Comparison of ENCODE assay signal across 10 cellular contexts in the genomic region with DNA sequence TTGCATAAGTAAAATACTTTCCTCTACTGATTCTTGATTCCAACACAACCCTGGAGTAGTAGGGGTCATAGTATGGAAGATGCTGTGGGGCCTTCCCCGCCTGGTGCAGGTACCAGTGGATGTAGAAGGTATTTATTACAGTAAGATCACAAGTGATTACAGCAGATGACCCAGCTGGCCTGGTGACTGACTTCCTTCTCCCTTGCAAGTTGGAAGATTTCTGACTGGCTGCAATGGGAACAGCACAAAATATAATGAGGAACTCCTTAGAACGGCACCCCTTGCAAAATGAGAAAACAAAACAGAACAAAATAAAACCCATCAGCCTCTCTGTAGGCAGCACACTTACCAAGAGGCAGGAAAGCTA.
DNase-seq lines count a peak whose midpoint lies in the region; ATAC-seq, FAIRE-seq and TF ChIP-seq lines count a peak whose summit lies in the region.
"Had no signal": no experiment of that assay in that cellular context is flagged by ENCODE, and none has a peak within 500 bp of the region (broad histone marks: within the 10 kb centered on the region; RNA-seq: fewer than 3 reads in every experiment).

No MANE protein-coding gene starts in this region.

- H3K9me3 ChIP-seq in CD8-positive, alpha-beta T cell (ENCODE audit: low read length): no peaks in the 10 kb centered on the region
- H3K9me3 ChIP-seq in astrocyte (ENCODE audit: insufficient read depth, low read depth, low read length): no peaks in the 10 kb centered on the region
- H3K9me3 ChIP-seq in neural progenitor cell (ENCODE audit: low read depth): no peaks in the 10 kb centered on the region
- no peaks in the 10 kb centered on the region for H3K9me3 ChIP-seq in gastrocnemius medialis

- TF ChIP-seq CTCF in CD8-positive, alpha-beta T cell (IDR thresholded peaks at IDR 0.05): no peak
- TF ChIP-seq CTCF in astrocyte (IDR thresholded peaks at IDR 0.05; ENCODE audit: insufficient read depth, low read depth, low read length) (no peak), neural progenitor cell (IDR thresholded peaks at IDR 0.05) (no peak), gastrocnemius medialis (IDR thresholded peaks at IDR 0.05 in 4 of 5, conservative IDR thresholded peaks at IDR 0.05 in 1 of 5) (no peak)

- POLR2A ChIA-PET in CD8-positive, alpha-beta T cell (lab: Charles Lee): interaction anchor here (0.8 to 2.2 kb wide), 9 partner anchors 9 to 122 kb away, joined by 3 to 22 read pairs (median 4); no protein-coding TSS in a partner anchor

- CTCF ChIA-PET in CD8-positive, alpha-beta T cell (lab: Charles Lee): interaction anchor here (0.7 to 6.1 kb wide), 33 partner anchors 8 to 228 kb away, joined by 3 to 131 read pairs (median 8); a partner anchor contains a TSS

- H3K27ac ChIP-seq in CD8-positive, alpha-beta T cell (ENCODE audit: low read depth, low read length): no peak overlapping the region
- H3K27ac ChIP-seq in astrocyte (ENCODE audit: low read depth, low read length): no peak overlapping the region
- no peak overlapping the region for H3K27ac ChIP-seq in neural progenitor cell
- no peak overlapping the region for H3K27ac ChIP-seq in gastrocnemius medialis

- in situ Hi-C loops in gastrocnemius medialis (cut with MboI; ENCODE audit: low sequenced_read_pairs in 4 of 4): loop anchor here in 2 of 4 donors (25.0 kb wide), 2 partner anchors 223 to 423 kb away; a partner anchor contains a TSS

- H2AFZ ChIP-seq in astrocyte (ENCODE audit: low read depth, low read length) (peak overlapping the region; percentile 70), neural progenitor cell (replicated peaks) (peak overlapping the region; percentile 74)

- peak overlapping the region; percentile 80 for H3K4me3 Mint-ChIP-seq in CD8-positive, alpha-beta T cell
- H3K4me3 Mint-ChIP-seq in astrocyte (ENCODE audit: unreplicated experiment): no peak overlapping the region
- no peak overlapping the region for H3K4me3 Mint-ChIP-seq in neural progenitor cell

- peak overlapping the region; percentile 11 for H3K4me2 ChIP-seq in astrocyte (ENCODE audit: low read length)
- H3K4me2 ChIP-seq in neural progenitor cell: no peak overlapping the region

- H3K4me3 ChIP-seq in CD8-positive, alpha-beta T cell (ENCODE audit: low read depth, low read length): no peak overlapping the region
- H3K4me3 ChIP-seq in astrocyte (ENCODE audit: insufficient read depth, low read depth, low read length) (no peak overlapping the region), neural progenitor cell (no peak overlapping the region), gastrocnemius medialis (no peak overlapping the region)

- no peaks in the 10 kb centered on the region for H3F3A ChIP-seq in neural progenitor cell (ENCODE audit: low read depth)

- H3K27me3 Mint-ChIP-seq in CD8-positive, alpha-beta T cell (ENCODE audit: low read depth): no peaks in the 10 kb centered on the region
- H3K27me3 Mint-ChIP-seq in astrocyte (ENCODE audit: low read depth, unreplicated experiment): no peaks in the 10 kb centered on the region
- peaks cover 11% of the 10 kb centered on the region for H3K27me3 Mint-ChIP-seq in neural progenitor cell (ENCODE audit: insufficient read depth, low read depth)

- no peak for FAIRE-seq in astrocyte (lab: Jason Lieb, UNC)
- FAIRE-seq: small intestine had no signal

- H3K9ac ChIP-seq in astrocyte (ENCODE audit: low read length): no peak overlapping the region
- H3K9ac ChIP-seq in neural progenitor cell: no peak overlapping the region

- no peaks in the 10 kb centered on the region for H3K36me3 ChIP-seq in CD8-positive, alpha-beta T cell (ENCODE audit: insufficient read depth, low read length)
- H3K36me3 ChIP-seq in astrocyte (ENCODE audit: insufficient read depth, low read length) (no peaks in the 10 kb centered on the region), neural progenitor cell (no peaks in the 10 kb centered on the region), gastrocnemius medialis (no peaks in the 10 kb centered on the region)

- no peaks in the 10 kb centered on the region for H3K79me2 ChIP-seq in astrocyte (ENCODE audit: insufficient read depth, low read length)
- H3K79me2 ChIP-seq in neural progenitor cell (ENCODE audit: low read depth): no peaks in the 10 kb centered on the region

- peaks cover 26% of the 10 kb centered on the region for H3K4me1 ChIP-seq in CD8-positive, alpha-beta T cell (ENCODE audit: insufficient read depth, low read length)
- H3K4me1 ChIP-seq in astrocyte (ENCODE audit: insufficient read depth, low read length): no peaks in the 10 kb centered on the region
- peaks cover 6% of the 10 kb centered on the region for H3K4me1 ChIP-seq in neural progenitor cell
- H3K4me1 ChIP-seq in gastrocnemius medialis: no peaks in the 10 kb centered on the region

- H3K36me3 Mint-ChIP-seq in CD8-positive, alpha-beta T cell: no peaks in the 10 kb centered on the region
- H3K36me3 Mint-ChIP-seq in astrocyte (ENCODE audit: low read depth, unreplicated experiment) (no peaks in the 10 kb centered on the region), neural progenitor cell (no peaks in the 10 kb centered on the region)

- DNase-seq in CD8-positive, alpha-beta T cell: no peak
- no peak for DNase-seq in astrocyte (ENCODE audit: low read depth)
- no peak for DNase-seq in neural progenitor cell (ENCODE audit: low spot score)
- DNase-seq in gastrocnemius medialis: no peak
- no peak for DNase-seq in posterior vena cava (ENCODE audit: low spot score)
- DNase-seq: NCI-H524 treated with DMSO at 0.1 percent for 48 hours had no signal

- no peak for ATAC-seq in CD8-positive, alpha-beta T cell
- ATAC-seq in HG02973 (IDR thresholded peaks at IDR 0.05; ENCODE audit: unreplicated experiment) (peak; percentile 3), HG02763 (IDR thresholded peaks at IDR 0.05; ENCODE audit: unreplicated experiment) (no peak), gastrocnemius medialis (no peak), HG03095 (IDR thresholded peaks at IDR 0.05; ENCODE audit: unreplicated experiment) (no peak)

- intact Hi-C loops in CD8-positive, alpha-beta T cell (cut with DNase I, micrococcal nuclease): loop anchor here in 1 of 2 experiments (1.0 to 5.0 kb wide), 4 partner anchors 10 to 120 kb away; no protein-coding TSS in a partner anchor
- intact Hi-C loops in gastrocnemius medialis (cut with DNase I; ENCODE audit: low total_unique reads): no loop called here
- intact Hi-C loops in posterior vena cava (cut with DNase I): no loop called here

- no peaks in the 10 kb centered on the region for H4K20me1 ChIP-seq in astrocyte (ENCODE audit: insufficient read depth, low read length)
- no peaks in the 10 kb centered on the region for H4K20me1 ChIP-seq in neural progenitor cell (ENCODE audit: low read depth)

- peak overlapping the region; percentile 89 for H3K27ac Mint-ChIP-seq in CD8-positive, alpha-beta T cell
- H3K27ac Mint-ChIP-seq in astrocyte (ENCODE audit: unreplicated experiment): no peak overlapping the region
- no peak overlapping the region for H3K27ac Mint-ChIP-seq in neural progenitor cell

- H3K4me1 Mint-ChIP-seq in CD8-positive, alpha-beta T cell (ENCODE audit: low read depth): peaks cover 50% of the 10 kb centered on the region
- peaks cover 5% of the 10 kb centered on the region for H3K4me1 Mint-ChIP-seq in astrocyte (ENCODE audit: low read depth, unreplicated experiment)
- peaks cover 10% of the 10 kb centered on the region for H3K4me1 Mint-ChIP-seq in neural progenitor cell

- no peak for TF ChIP-seq POLR2A in gastrocnemius medialis (IDR thresholded peaks at IDR 0.05)

- no peaks in the 10 kb centered on the region for H3K9me3 Mint-ChIP-seq in CD8-positive, alpha-beta T cell
- H3K9me3 Mint-ChIP-seq in astrocyte (ENCODE audit: unreplicated experiment) (no peaks in the 10 kb centered on the region), neural progenitor cell (no peaks in the 10 kb centered on the region)

- no peaks in the 10 kb centered on the region for H3K27me3 ChIP-seq in CD8-positive, alpha-beta T cell (ENCODE audit: insufficient read depth, low read length)
- no peaks in the 10 kb centered on the region for H3K27me3 ChIP-seq in astrocyte (ENCODE audit: insufficient read depth, low read length)
- H3K27me3 ChIP-seq in neural progenitor cell: no peaks in the 10 kb centered on the region
- H3K27me3 ChIP-seq in gastrocnemius medialis: no peaks in the 10 kb centered on the region
